9 cellular contexts compared by ENCODE assay signal in genomic region chr1:149810697-149811405, GRCh38. TPM values are rescaled to one million over a fixed set of nuclear protein-coding genes. Genes with fewer than 3 reads are reported as not detected.
DNase-seq lines count a peak whose midpoint lies in the region; ATAC-seq and TF ChIP-seq lines count a peak whose summit lies in the region.
"Not testable (repeated sequence)": the region's sequence is repeated elsewhere in the genome, so short reads cannot be mapped to it uniquely, and the experiment has no call there.
"Had no signal": no experiment of that assay in that cellular context is flagged by ENCODE, and none has a peak within 500 bp of the region (broad histone marks: within the 10 kb centered on the region; RNA-seq: fewer than 3 reads in every experiment).

No MANE protein-coding gene starts in this region.

- H3K27me3 ChIP-seq in DND-41 (ENCODE audit: insufficient read depth, low read length, poor library complexity); OCI-LY3 (ENCODE audit: low read depth, low read length); neuron (ENCODE audit: insufficient read depth, low read length): not testable (repeated sequence)

- not testable (repeated sequence) for H3K36me3 Mint-ChIP-seq in activated CD4-positive, alpha-beta T cell treated with anti-CD3 and anti-CD28 coated beads, Interleukin-2, amount 10 ng/mL, durations not matched to agents 24 days and 14 days (ENCODE audit: low read depth); brain

- H3K4me1 ChIP-seq in DND-41 (ENCODE audit: insufficient read depth, low read length) = peaks cover 11% of the 10 kb centered on the region
- H3K4me1 ChIP-seq in OCI-LY3 (ENCODE audit: low read length); neuron (ENCODE audit: insufficient read depth, low read length): not testable (repeated sequence)

- H4K20me1 ChIP-seq in DND-41 (ENCODE audit: insufficient read depth, low read length); OCI-LY3 (ENCODE audit: insufficient read depth, low read length): not testable (repeated sequence)

- peak overlapping the region; percentile 75 for H3K4me2 ChIP-seq in DND-41 (ENCODE audit: insufficient read depth, low read length)
- peak overlapping the region; percentile 65 for H3K4me2 ChIP-seq in OCI-LY3 (ENCODE audit: low read length)

- not testable (repeated sequence) for H3K9me3 ChIP-seq in DND-41 (ENCODE audit: insufficient read depth, low read length, severe bottlenecking); OCI-LY3 (ENCODE audit: insufficient read depth, low read length); iPS-18c (ENCODE audit: control insufficient read depth, insufficient read depth, low read length); neuron (ENCODE audit: low read length)

- peak; percentile 3; the same call in 2 of the 3 replicates for ATAC-seq in DND-41 (ENCODE audit: insufficient read depth, low read depth)

- intact Hi-C loops in activated CD4-positive, alpha-beta T cell treated with anti-CD3 and anti-CD28 coated beads, Interleukin-2, amount 10 ng/mL, durations not matched to agents 24 days and 14 days (cut with micrococcal nuclease) = not testable (repeated sequence)

- not testable (repeated sequence) for H2AFZ ChIP-seq in DND-41 (ENCODE audit: low read depth, low read length); OCI-LY3 (ENCODE audit: low read depth, low read length); neuron (ENCODE audit: low read depth, low read length)

- H3K27me3 Mint-ChIP-seq in activated CD4-positive, alpha-beta T cell treated with anti-CD3 and anti-CD28 coated beads, Interleukin-2, amount 10 ng/mL, durations not matched to agents 24 days and 14 days; brain: not testable (repeated sequence)

- H3K4me3 Mint-ChIP-seq in activated CD4-positive, alpha-beta T cell treated with anti-CD3 and anti-CD28 coated beads, Interleukin-2, amount 10 ng/mL, durations not matched to agents 24 days and 14 days = peak overlapping the region; percentile 88
- H3K4me3 Mint-ChIP-seq in brain = peak overlapping the region; percentile 83 to 100 (median 86)

- H3K27ac Mint-ChIP-seq in activated CD4-positive, alpha-beta T cell treated with anti-CD3 and anti-CD28 coated beads, Interleukin-2, amount 10 ng/mL, durations not matched to agents 24 days and 14 days = not testable (repeated sequence)
- H3K27ac Mint-ChIP-seq in brain = peak overlapping the region in 1 of 5 experiments; percentile 14

- H3K9me3 Mint-ChIP-seq in activated CD4-positive, alpha-beta T cell treated with anti-CD3 and anti-CD28 coated beads, Interleukin-2, amount 10 ng/mL, durations not matched to agents 24 days and 14 days; brain: not testable (repeated sequence)

- peak overlapping the region; percentile 8; the same call in 1 of the 2 replicates for H3K27ac ChIP-seq in DND-41 (ENCODE audit: low read length)
- peak overlapping the region; percentile 72 for H3K27ac ChIP-seq in OCI-LY3 (ENCODE audit: low read length)

- DNase-seq in DND-41 (peak; percentile 37), LNCaP clone FGC (ENCODE audit: low read depth) (peak; percentile 30)
- peak; percentile 75 for DNase-seq in activated CD4-positive, alpha-beta T cell treated with anti-CD3 and anti-CD28 coated beads, Interleukin-2, amount 10 ng/mL, durations not matched to agents 24 days and 14 days

- not testable (repeated sequence) for H3K79me2 ChIP-seq in DND-41 (ENCODE audit: insufficient read depth, low read length); OCI-LY3 (ENCODE audit: low read length)

- H3K36me3 ChIP-seq in DND-41 (ENCODE audit: insufficient read depth, low read length); OCI-LY3 (replicated peaks; ENCODE audit: low read depth, low read length); neuron (ENCODE audit: insufficient read depth, low read length): not testable (repeated sequence)

- H3K9ac ChIP-seq in DND-41 (ENCODE audit: low read depth, low read length) (peak overlapping the region; percentile 58), OCI-LY3 (ENCODE audit: low read length) (peak overlapping the region; percentile 6; the same call in 1 of the 2 replicates)

- H3K4me1 Mint-ChIP-seq in activated CD4-positive, alpha-beta T cell treated with anti-CD3 and anti-CD28 coated beads, Interleukin-2, amount 10 ng/mL, durations not matched to agents 24 days and 14 days = peaks cover 13% of the 10 kb centered on the region
- H3K4me1 Mint-ChIP-seq in brain = peaks cover 10% of the 10 kb centered on the region

- peak overlapping the region in 1 of 2 experiments; percentile 69; a peak in 2 of 4 replicates for H3K4me3 ChIP-seq in DND-41 (ENCODE audit: low read depth in 1 of 2, low read length in 2 of 2)
- H3K4me3 ChIP-seq in LNCaP clone FGC (ENCODE audit: low read depth, low read length) = peak overlapping the region; percentile 53
- peak overlapping the region; percentile 75 for H3K4me3 ChIP-seq in OCI-LY3 (ENCODE audit: low read length)
- H3K4me3 ChIP-seq in iPS-18c (ENCODE audit: insufficient read depth, low read depth, low read length) = peak overlapping the region; percentile 24; the same call in 1 of the 2 replicates
- peak overlapping the region; percentile 51 for H3K4me3 ChIP-seq in neuron (ENCODE audit: low read length)

- TF ChIP-seq CTCF in DND-41 (IDR thresholded peaks at IDR 0.05; ENCODE audit: borderline replicate concordance, extremely low read depth, low read length, poor library complexity, severe bottlenecking); LNCaP clone FGC (IDR thresholded peaks at IDR 0.05; ENCODE audit: control insufficient read depth, extremely low read depth, insufficient read depth); OCI-LY3 (IDR thresholded peaks at IDR 0.05; ENCODE audit: low read depth, low read length); brain (conservative IDR thresholded peaks at IDR 0.05): not testable (repeated sequence)

RNA-seq across cellular contexts. Expression of gene FCGR1A, which starts 28.4 kb away (rescaled TPM):
- total RNA-seq in activated CD4-positive, alpha-beta T cell treated with anti-CD3 and anti-CD28 coated beads, Interleukin-2, amount 10 ng/mL, durations not matched to agents 24 days and 14 days = not detected in 2 replicates
- 4.6 TPM for polyA plus RNA-seq in brain (ENCODE audit: insufficient read depth, low read depth, low replicate concordance)
- total RNA-seq: GM23248; T-helper 2 cell treated with Interferon-gamma antibody and Interleukin-4, amounts not matched to agents 100 ng/mL and 5 ng/mL, for 36 hours had no signal
- polyA plus RNA-seq: GM23248 had no signal
